Comparison of ENCODE assay signal across 16 cellular contexts in the genomic region with DNA sequence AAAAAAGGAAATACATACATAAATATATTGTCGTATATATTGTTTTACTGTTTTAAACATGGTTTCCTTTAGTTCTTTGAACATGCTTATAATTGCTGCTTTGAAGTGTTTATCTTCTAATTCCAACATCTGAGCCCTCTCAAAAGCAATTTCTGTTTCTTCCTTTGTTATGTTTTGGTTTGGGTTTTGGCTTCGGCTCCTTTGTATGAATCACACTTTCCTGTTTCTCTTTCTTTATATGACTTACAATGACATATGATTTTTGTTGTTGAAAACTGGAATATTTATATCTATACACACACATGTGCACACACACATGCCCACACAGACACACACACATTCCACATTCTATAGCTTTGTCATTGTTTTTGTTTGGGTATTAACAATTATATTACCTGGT.
A peak's percentile ranks its signal among the peaks of the same experiment; 100 is the strongest.
DNase-seq lines count a peak whose midpoint lies in the region; ATAC-seq, FAIRE-seq and TF ChIP-seq lines count a peak whose summit lies in the region.
"Had no signal": no experiment of that assay in that cellular context is flagged by ENCODE, and none has a peak within 500 bp of the region (broad histone marks: within the 10 kb centered on the region; RNA-seq: fewer than 3 reads in every experiment).

No MANE protein-coding gene starts in this region.

- CTCF ChIA-PET in endothelial cell of umbilical vein (lab: Charles Lee): no interaction called here
- CTCF ChIA-PET in CD8-positive, alpha-beta memory T cell (lab: Charles Lee): no interaction called here

- no peak overlapping the region for H3K27ac ChIP-seq in endothelial cell of umbilical vein (ENCODE audit: insufficient read depth, low read depth, low read length)
- no peak overlapping the region for H3K27ac ChIP-seq in CD8-positive, alpha-beta memory T cell (ENCODE audit: low read depth, low read length)

- no peaks in the 10 kb centered on the region for H4K20me1 ChIP-seq in endothelial cell of umbilical vein (replicated peaks; ENCODE audit: control insufficient read depth, extremely low read depth, insufficient read depth, low read length)

- dilution Hi-C loops in endothelial cell of umbilical vein (cut with MboI; ENCODE audit: extremely low pct_ligation_motif_present, low sequenced_read_pairs): no loop called here

- no TSS peak for BruUV-seq in endothelial cell of umbilical vein (replicated peaks; lab: Mats Ljungman, UMichigan)

- no peaks in the 10 kb centered on the region for H3K27me3 Mint-ChIP-seq in CD8-positive, alpha-beta memory T cell

- no peak for ATAC-seq in activated naive CD4-positive, alpha-beta T cell treated with anti-CD3 and anti-CD28 coated beads, Interleukin-2, amount 50 U/mL, for 72 hours
- ATAC-seq: SK-N-SH treated with all-trans-retinoic acid at 6 μM for 48 hours had no signal

- POLR2A ChIA-PET in endothelial cell of umbilical vein (lab: Charles Lee): no interaction called here
- POLR2A ChIA-PET in CD8-positive, alpha-beta memory T cell (lab: Charles Lee): no interaction called here

- H3K79me2 ChIP-seq in endothelial cell of umbilical vein (ENCODE audit: control insufficient read depth, insufficient read depth, low read length): no peaks in the 10 kb centered on the region

- intact Hi-C loops in endothelial cell of umbilical vein (cut with micrococcal nuclease): no loop called here

- H3K4me3 ChIP-seq in adipocyte (ENCODE audit: low read length) (no peak overlapping the region), endothelial cell of umbilical vein (replicated peaks in 1 of 3; ENCODE audit: insufficient read depth in 1 of 3, low read depth in 1 of 3, low read length in 3 of 3) (no peak overlapping the region)
- H3K4me3 ChIP-seq in CD8-positive, alpha-beta memory T cell (ENCODE audit: low read length): no peak overlapping the region

- H3K9me1 ChIP-seq in endothelial cell of umbilical vein (replicated peaks; ENCODE audit: control insufficient read depth, extremely low read depth, insufficient read depth, low read length): no peaks in the 10 kb centered on the region

- no peak overlapping the region for H3K4me3 Mint-ChIP-seq in CD8-positive, alpha-beta memory T cell

- H3K27me3 ChIP-seq in adipocyte (replicated peaks; ENCODE audit: control insufficient read depth, insufficient read depth, low read length): no peaks in the 10 kb centered on the region
- no peaks in the 10 kb centered on the region for H3K27me3 ChIP-seq in endothelial cell of umbilical vein (ENCODE audit: control insufficient read depth in 2 of 2, insufficient read depth in 2 of 2, low read length in 2 of 2)
- no peaks in the 10 kb centered on the region for H3K27me3 ChIP-seq in CD8-positive, alpha-beta memory T cell (ENCODE audit: insufficient read depth, low read length, poor library complexity, severe bottlenecking)

- peaks cover 0 to 3% of the 10 kb centered on the region in 2 donors for H3K9me3 Mint-ChIP-seq in activated naive CD4-positive, alpha-beta T cell treated with anti-CD3 and anti-CD28 coated beads, Interleukin-2, amount 50 U/mL, for 72 hours
- H3K9me3 Mint-ChIP-seq in CD8-positive, alpha-beta memory T cell: peaks cover 2 to 18% (median 12%) of the 10 kb centered on the region in 5 donors

- H3K4me1 ChIP-seq in adipocyte (ENCODE audit: control insufficient read depth, insufficient read depth, low read length) (no peaks in the 10 kb centered on the region), endothelial cell of umbilical vein (ENCODE audit: control insufficient read depth, extremely low read depth, insufficient read depth, low read length) (no peaks in the 10 kb centered on the region)
- no peaks in the 10 kb centered on the region for H3K4me1 ChIP-seq in CD8-positive, alpha-beta memory T cell (ENCODE audit: insufficient read depth, low read length)
- H3K4me1 ChIP-seq: Caco-2 had no signal

- no peak for TF ChIP-seq POLR2A in endothelial cell of umbilical vein (IDR thresholded peaks at IDR 0.05; ENCODE audit: low read depth, low read length)

- no peaks in the 10 kb centered on the region for H3K4me1 Mint-ChIP-seq in CD8-positive, alpha-beta memory T cell

- FAIRE-seq in endothelial cell of umbilical vein (lab: Jason Lieb, UNC): peak; percentile 78

- H3K27ac Mint-ChIP-seq in activated naive CD4-positive, alpha-beta T cell treated with anti-CD3 and anti-CD28 coated beads, Interleukin-2, amount 50 U/mL, for 72 hours: no peak overlapping the region
- no peak overlapping the region for H3K27ac Mint-ChIP-seq in CD8-positive, alpha-beta memory T cell

- DNase-seq in HS-5 (ENCODE audit: low read depth) (peak; percentile 5), adipocyte (ENCODE audit: low read depth) (peak; percentile 28), endothelial cell of umbilical vein (ENCODE audit: low read depth, low spot score) (peak; percentile 72), non-pigmented ciliary epithelial cell (ENCODE audit: low read depth) (peak; percentile 10), GM13977 (ENCODE audit: low spot score) (no peak)
- no peak for DNase-seq in activated naive CD4-positive, alpha-beta T cell treated with anti-CD3 and anti-CD28 coated beads, Interleukin-2, amount 50 U/mL, for 72 hours (ENCODE audit: low spot score in 2 of 2)
- no peak for DNase-seq in CD8-positive, alpha-beta memory T cell
- DNase-seq: Caco-2; H7; NCI-H1436 treated with DMSO at 0.1 percent for 48 hours; NCI-H2029 treated with DMSO at 0.1 percent for 48 hours; NCI-H345; NCI-H526 treated with DMSO at 0.1 percent for 48 hours; NK-92 treated with Interleukin-12 subunit alpha and Interleukin-12 subunit beta, amount 100 ng/mL, for 24 hours; SHP77 treated with DMSO at 0.1 percent for 48 hours had no signal

- H3K4me2 ChIP-seq in endothelial cell of umbilical vein (ENCODE audit: insufficient read depth, low read length): no peak overlapping the region

- H3K9ac ChIP-seq in adipocyte (ENCODE audit: low read length) (no peak overlapping the region), endothelial cell of umbilical vein (replicated peaks; ENCODE audit: extremely low read depth, insufficient read depth, low read length) (no peak overlapping the region)

- in situ Hi-C loops in GM13977 (cut with MboI; ENCODE audit: low pct_unique_long_range_greater_than_20kb, low sequenced_read_pairs, unreplicated experiment): no loop called here

- TF ChIP-seq CTCF in endothelial cell of umbilical vein (IDR thresholded peaks at IDR 0.05; ENCODE audit: extremely low read depth in 1 of 2, insufficient read depth in 1 of 2, low read depth in 1 of 2, low read length in 2 of 2): no peak
- TF ChIP-seq CTCF in GM13977 (IDR thresholded peaks at IDR 0.05; ENCODE audit: extremely low read depth, insufficient read depth, missing control alignments): no peak

- no peaks in the 10 kb centered on the region for H3K9me3 ChIP-seq in adipocyte (ENCODE audit: control insufficient read depth, low read length)
- H3K9me3 ChIP-seq in endothelial cell of umbilical vein (replicated peaks; ENCODE audit: control insufficient read depth, insufficient read depth, low read length): no peaks in the 10 kb centered on the region
- no peaks in the 10 kb centered on the region for H3K9me3 ChIP-seq in CD8-positive, alpha-beta memory T cell (ENCODE audit: low read length)
- H3K9me3 ChIP-seq: Caco-2 had no signal

- H3K36me3 ChIP-seq in adipocyte (ENCODE audit: control insufficient read depth, insufficient read depth, low read length, severe bottlenecking): no peaks in the 10 kb centered on the region
- no peaks in the 10 kb centered on the region for H3K36me3 ChIP-seq in endothelial cell of umbilical vein (ENCODE audit: control insufficient read depth in 2 of 2, extremely low read depth in 1 of 2, insufficient read depth in 2 of 2, low read length in 2 of 2)
- no peaks in the 10 kb centered on the region for H3K36me3 ChIP-seq in CD8-positive, alpha-beta memory T cell (ENCODE audit: insufficient read depth, low read length)

- no peak overlapping the region for H2AFZ ChIP-seq in endothelial cell of umbilical vein (ENCODE audit: low read depth, low read length)

- no peaks in the 10 kb centered on the region for H3K36me3 Mint-ChIP-seq in activated naive CD4-positive, alpha-beta T cell treated with anti-CD3 and anti-CD28 coated beads, Interleukin-2, amount 50 U/mL, for 72 hours
- no peaks in the 10 kb centered on the region for H3K36me3 Mint-ChIP-seq in CD8-positive, alpha-beta memory T cell

TF ChIP-seq in endothelial cell of umbilical vein, 7 proteins besides CTCF, POLR2A, EP300 and RAD21:
- peak; percentile 60 for TF ChIP-seq FOS (IDR thresholded peaks at IDR 0.05; ENCODE audit: borderline replicate concordance, insufficient read depth, low read length)
- TF ChIP-seq GATA2 (IDR thresholded peaks at IDR 0.05; ENCODE audit: insufficient read depth, insufficient read length, low read depth, low read length): no peak
- TF ChIP-seq, protein P1, sequence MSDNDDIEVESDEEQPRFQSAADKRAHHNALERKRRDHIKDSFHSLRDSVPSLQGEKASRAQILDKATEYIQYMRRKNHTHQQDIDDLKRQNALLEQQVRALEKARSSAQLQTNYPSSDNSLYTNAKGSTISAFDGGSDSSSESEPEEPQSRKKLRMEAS (IDR thresholded peaks at IDR 0.05; ENCODE audit: insufficient read depth, insufficient read length): no peak
- no peak for TF ChIP-seq EZH2 (IDR thresholded peaks at IDR 0.05; ENCODE audit: borderline replicate concordance, low read depth, low read length, severe bottlenecking)
- TF ChIP-seq POLR2AphosphoS5 (IDR thresholded peaks at IDR 0.05; ENCODE audit: insufficient read depth, low read depth, low read length): no peak
- no peak for TF ChIP-seq MYC (IDR thresholded peaks at IDR 0.05; ENCODE audit: low read depth, low read length)
- TF ChIP-seq JUN (IDR thresholded peaks at IDR 0.05; ENCODE audit: borderline replicate concordance, insufficient read depth, insufficient read length, low read depth): peak; percentile 48

Comparison
In these comparisons a context has a peak if more than half of its experiments do, and no peak if none do; other contexts are left out.
1. DNase-seq: peak in HS-5 (single experiment), adipocyte (single experiment), endothelial cell of umbilical vein (single experiment) and non-pigmented ciliary epithelial cell (single experiment); none in GM13977 (single experiment), activated naive CD4-positive, alpha-beta T cell treated with anti-CD3 and anti-CD28 coated beads, Interleukin-2, amount 50 U/mL, for 72 hours (0 of 2) and CD8-positive, alpha-beta memory T cell (0 of 5).